Comparison of ENCODE assay signal across 1 cellular context in genomic region chr1:46691997-46692790, GRCh38.
A peak's percentile ranks its signal among the peaks of the same experiment; 100 is the strongest.
TF ChIP-seq lines count a peak whose summit lies in the region.

No MANE protein-coding gene starts in this region.

TF ChIP-seq in HepG2, 621 proteins besides CTCF, POLR2A, EP300 and RAD21:
- TF ChIP-seq TEAD3 (CRISPR knock-in tag; optimal IDR thresholded peaks at IDR 0.05; ENCODE audit: borderline replicate concordance) (peak; percentile 80), FOXK2 (IDR thresholded peaks at IDR 0.05) (no peak)
